In genomic region chr6:30124391-30124790, GRCh38 we compare ENCODE assay signal across 29 cellular contexts. TPM values are rescaled to one million over a fixed set of nuclear protein-coding genes. Genes with fewer than 3 reads are reported as not detected.
"Had no signal": no experiment of that assay in that cellular context is flagged by ENCODE, and none has a peak within 500 bp of the region (broad histone marks: within the 10 kb centered on the region; RNA-seq: fewer than 3 reads in every experiment).

No MANE protein-coding gene starts in this region.

- H3K36me3 ChIP-seq: esophagus squamous epithelium, gastroesophageal sphincter, neural progenitor cell, right lobe of liver, spleen had no signal

- ATAC-seq: gastroesophageal sphincter; left lobe of liver; natural killer cell treated with Interleukin-12 subunit alpha and Interleukin-12 subunit beta and Interleukin-15 and Interleukin-18, amount 100 ng/mL, for 72 hours; psoas muscle; stimulated activated naive B cell treated with anti-CD40 and anti-IgM and Interleukin-4, amounts not matched to agents 10 μg/mL and 1 μg/mL and 100 μg/mL, for 72 hours; stimulated activated naive CD8-positive, alpha-beta T cell treated with anti-CD3 and anti-CD28 coated beads, Interleukin-15, amount 100 ng/mL, for 72 hours had no signal

- DNase-seq: cortex of kidney; effector CD8-positive, alpha-beta T cell; esophagus squamous epithelium; foreskin fibroblast; islet precursor cell; mammary epithelial cell; occipital lobe; psoas muscle; retina; right lobe of liver; spleen; stimulated activated CD4-positive, alpha-beta T cell treated with anti-CD3 and anti-CD28 coated beads, Interleukin-15, amount 100 ng/mL, for 24 hours; stimulated activated CD4-positive, alpha-beta T cell treated with anti-CD3 and anti-CD28 coated beads, Interleukin-1b, Interleukin-23, amount 100 ng/mL, for 48 hours; stimulated activated CD4-positive, alpha-beta T cell treated with anti-CD3 and anti-CD28 coated beads, Interleukin-4, amount 100 ng/mL, for 24 hours; stimulated activated naive B cell treated with anti-CD40 and anti-IgM and Interleukin-4, amounts not matched to agents 10 μg/mL and 1 μg/mL and 100 μg/mL, for 72 hours; stimulated activated naive CD8-positive, alpha-beta T cell treated with anti-CD3 and anti-CD28 coated beads, Interleukin-15, amount 100 ng/mL, for 72 hours; trophoblast cell had no signal

- H3K4me3 Mint-ChIP-seq: natural killer cell treated with Interleukin-12 subunit alpha and Interleukin-12 subunit beta and Interleukin-15 and Interleukin-18, amount 100 ng/mL, for 72 hours; neural progenitor cell; stimulated activated naive B cell treated with anti-CD40 and anti-IgM and Interleukin-4, amounts not matched to agents 10 μg/mL and 1 μg/mL and 100 μg/mL, for 72 hours; stimulated activated naive CD8-positive, alpha-beta T cell treated with anti-CD3 and anti-CD28 coated beads, Interleukin-15, amount 100 ng/mL, for 72 hours had no signal

- H3K9ac ChIP-seq: neural progenitor cell, parathyroid adenoma had no signal

- H3K27ac ChIP-seq: dorsolateral prefrontal cortex, esophagus squamous epithelium, gastroesophageal sphincter, hepatocyte, neural progenitor cell, parathyroid adenoma, psoas muscle, right lobe of liver, spleen had no signal

- H3K27ac Mint-ChIP-seq: natural killer cell treated with Interleukin-12 subunit alpha and Interleukin-12 subunit beta and Interleukin-15 and Interleukin-18, amount 100 ng/mL, for 72 hours; neural progenitor cell; stimulated activated naive B cell treated with anti-CD40 and anti-IgM and Interleukin-4, amounts not matched to agents 10 μg/mL and 1 μg/mL and 100 μg/mL, for 72 hours; stimulated activated naive CD8-positive, alpha-beta T cell treated with anti-CD3 and anti-CD28 coated beads, Interleukin-15, amount 100 ng/mL, for 72 hours had no signal

- H3K36me3 Mint-ChIP-seq: natural killer cell treated with Interleukin-12 subunit alpha and Interleukin-12 subunit beta and Interleukin-15 and Interleukin-18, amount 100 ng/mL, for 72 hours; neural progenitor cell; stimulated activated naive B cell treated with anti-CD40 and anti-IgM and Interleukin-4, amounts not matched to agents 10 μg/mL and 1 μg/mL and 100 μg/mL, for 72 hours had no signal

- H3K4me1 ChIP-seq: neural progenitor cell, parathyroid adenoma had no signal

- H3K9me3 Mint-ChIP-seq: natural killer cell treated with Interleukin-12 subunit alpha and Interleukin-12 subunit beta and Interleukin-15 and Interleukin-18, amount 100 ng/mL, for 72 hours; neural progenitor cell; stimulated activated naive B cell treated with anti-CD40 and anti-IgM and Interleukin-4, amounts not matched to agents 10 μg/mL and 1 μg/mL and 100 μg/mL, for 72 hours; stimulated activated naive CD8-positive, alpha-beta T cell treated with anti-CD3 and anti-CD28 coated beads, Interleukin-15, amount 100 ng/mL, for 72 hours had no signal

- H3K4me3 ChIP-seq: dorsolateral prefrontal cortex, esophagus squamous epithelium, gastroesophageal sphincter, hepatocyte, neural progenitor cell, psoas muscle, right lobe of liver, spleen had no signal

- H3K9me3 ChIP-seq: esophagus squamous epithelium, gastroesophageal sphincter, psoas muscle, right lobe of liver, spleen had no signal

RNA-seq across cellular contexts. Expression of gene TRIM31, which starts 11.5 kb away (rescaled TPM):
- total RNA-seq: cerebellum; dorsolateral prefrontal cortex; gastroesophageal sphincter; left lobe of liver; mammary epithelial cell; myocyte; natural killer cell treated with Interleukin-12 subunit alpha and Interleukin-12 subunit beta and Interleukin-15 and Interleukin-18, amount 100 ng/mL, for 72 hours; occipital lobe; psoas muscle; spleen; subcutaneous adipose tissue had no signal

RNA-seq across cellular contexts. Expression of gene TRIM40, which starts 11.5 kb away (rescaled TPM):
- total RNA-seq: cerebellum; dorsolateral prefrontal cortex; esophagus squamous epithelium; gastroesophageal sphincter; left lobe of liver; lower leg skin; mammary epithelial cell; mucosa of gallbladder; myocyte; natural killer cell treated with Interleukin-12 subunit alpha and Interleukin-12 subunit beta and Interleukin-15 and Interleukin-18, amount 100 ng/mL, for 72 hours; occipital lobe; psoas muscle; subcutaneous adipose tissue had no signal

RNA-seq across cellular contexts. Expression of gene TRIM10, which starts 36.6 kb away (rescaled TPM):
- total RNA-seq: esophagus squamous epithelium; mammary epithelial cell; myocyte; natural killer cell treated with Interleukin-12 subunit alpha and Interleukin-12 subunit beta and Interleukin-15 and Interleukin-18, amount 100 ng/mL, for 72 hours; subcutaneous adipose tissue had no signal

RNA-seq across cellular contexts. Expression of gene TRIM15, which starts 39.0 kb away (rescaled TPM):
- total RNA-seq: cerebellum, dorsolateral prefrontal cortex, esophagus squamous epithelium, gastroesophageal sphincter, mammary epithelial cell, myocyte, occipital lobe, psoas muscle, subcutaneous adipose tissue had no signal

RNA-seq across cellular contexts. Expression of gene RNF39, which starts 48.8 kb away (rescaled TPM):
- total RNA-seq: myocyte; natural killer cell treated with Interleukin-12 subunit alpha and Interleukin-12 subunit beta and Interleukin-15 and Interleukin-18, amount 100 ng/mL, for 72 hours; occipital lobe; psoas muscle; right lobe of liver; spleen; subcutaneous adipose tissue had no signal
